25 cellular contexts compared by ENCODE assay signal in genomic region chr13:78476910-78477309, GRCh38.
DNase-seq lines count a peak whose midpoint lies in the region; ATAC-seq and TF ChIP-seq lines count a peak whose summit lies in the region.
"Had no signal": no experiment of that assay in that cellular context is flagged by ENCODE, and none has a peak within 500 bp of the region (broad histone marks: within the 10 kb centered on the region; RNA-seq: fewer than 3 reads in every experiment).

No MANE protein-coding gene starts in this region.

- H3K4me3 Mint-ChIP-seq in progenitor cell of endocrine pancreas (ENCODE audit: low read depth) = no peak overlapping the region
- H3K4me3 Mint-ChIP-seq: CD14-positive monocyte; CD8-positive, alpha-beta memory T cell; HFFc6 had no signal

- no peaks in the 10 kb centered on the region for H3K4me1 Mint-ChIP-seq in progenitor cell of endocrine pancreas (ENCODE audit: low read depth)
- H3K4me1 Mint-ChIP-seq: CD14-positive monocyte; CD8-positive, alpha-beta memory T cell had no signal

- peaks cover 19% of the 10 kb centered on the region for H3K27me3 Mint-ChIP-seq in progenitor cell of endocrine pancreas

- peak; percentile 23 for DNase-seq in NOMO-1 treated with DMSO at 0.1 percent for 48 hours (lab: John Stamatoyannopoulos, UW; ENCODE audit: unreplicated experiment)
- DNase-seq in NOMO-1 (lab: John Stamatoyannopoulos, UW; ENCODE audit: unreplicated experiment in 2 of 2) = no peak
- no peak for DNase-seq in substantia nigra (lab: John Stamatoyannopoulos, UW)
- no peak for DNase-seq in progenitor cell of endocrine pancreas (ENCODE audit: low spot score, unreplicated experiment)
- DNase-seq: BE2C; Calu3; CD8-positive, alpha-beta memory T cell; DMS79 treated with DMSO at 0.1 percent for 48 hours; GF-D8; GOT3; HFFc6; Kasumi-1; NCI-H1105; NCI-H1436 treated with DMSO at 0.1 percent for 48 hours; NCI-H2107; NCI-H524; NCI-H774; Right ventricle myocardium superior; RPMI8226 had no signal

- ATAC-seq in GM21529 (IDR thresholded peaks at IDR 0.05; ENCODE audit: unreplicated experiment) = peak; percentile 52
- peak; percentile 48 for ATAC-seq in HG03025 (IDR thresholded peaks at IDR 0.05; ENCODE audit: low FRiP score, unreplicated experiment)
- no peak for ATAC-seq in HG02678 (IDR thresholded peaks at IDR 0.05; ENCODE audit: unreplicated experiment)
- ATAC-seq: K562 had no signal

- no peaks in the 10 kb centered on the region for H3K9me3 Mint-ChIP-seq in progenitor cell of endocrine pancreas (ENCODE audit: low read depth)
- H3K9me3 Mint-ChIP-seq: CD8-positive, alpha-beta memory T cell had no signal

- no peaks in the 10 kb centered on the region for H3K36me3 Mint-ChIP-seq in progenitor cell of endocrine pancreas (ENCODE audit: insufficient read depth)
- H3K36me3 Mint-ChIP-seq: CD14-positive monocyte; CD8-positive, alpha-beta memory T cell had no signal

- no peak overlapping the region for H3K27ac ChIP-seq in substantia nigra (ENCODE audit: low read depth, low read length, poor library complexity, severe bottlenecking)
- H3K27ac ChIP-seq: 22Rv1 had no signal

- no peak for TF ChIP-seq CTCF in progenitor cell of endocrine pancreas (IDR thresholded peaks at IDR 0.05; ENCODE audit: unreplicated experiment)

- no peak overlapping the region for H3K27ac Mint-ChIP-seq in progenitor cell of endocrine pancreas
- H3K27ac Mint-ChIP-seq: CD14-positive monocyte; CD8-positive, alpha-beta memory T cell; HFFc6 had no signal
